ENCODE assay signal across 17 cellular contexts in genomic region chr11:61980783-61981541, GRCh38. TPM values are rescaled to one million over a fixed set of nuclear protein-coding genes. Genes with fewer than 3 reads are reported as not detected.
DNase-seq lines count a peak whose midpoint lies in the region; TF ChIP-seq lines count a peak whose summit lies in the region.
"Had no signal": no experiment of that assay in that cellular context is flagged by ENCODE, and none has a peak within 500 bp of the region (broad histone marks: within the 10 kb centered on the region; RNA-seq: fewer than 3 reads in every experiment).

No MANE protein-coding gene starts in this region.

- H3K27ac ChIP-seq in PC-9, result peak overlapping the region; percentile 18; the same call in 1 of the 2 replicates
- H3K27ac ChIP-seq: testis, VCaP had no signal

- peaks cover 36% of the 10 kb centered on the region for H3F3A ChIP-seq in PC-9 (ENCODE audit: insufficient read depth, low read depth)

- intact Hi-C loops in PC-9 (cut with micrococcal nuclease; ENCODE audit: unreplicated experiment), result no loop called here

- no peaks in the 10 kb centered on the region for H3K36me3 ChIP-seq in PC-9 (ENCODE audit: low read depth)

- H3K4me1 ChIP-seq in PC-9 (replicated peaks; ENCODE audit: insufficient read depth), result peaks cover 64% of the 10 kb centered on the region

- peaks cover 5% of the 10 kb centered on the region for H3K9me3 Mint-ChIP-seq in nephron progenitor cell

- DNase-seq in EH (ENCODE audit: low read depth), result peak; percentile 64
- DNase-seq in PC-9, result peak in 1 of 2 experiments; percentile 64
- DNase-seq in epithelial cell of esophagus (ENCODE audit: low read depth), result peak; percentile 84
- no peak for DNase-seq in nephron progenitor cell
- no peak for DNase-seq in stimulated activated naive CD4-positive, alpha-beta T cell (lab: John Stamatoyannopoulos, UW)
- no peak for DNase-seq in middle frontal gyrus (ENCODE audit: extremely low spot score, low spot score)
- no peak for DNase-seq in NCI-H524 treated with DMSO at 0.1 percent for 48 hours (lab: John Stamatoyannopoulos, UW)
- DNase-seq in NOMO-1 (lab: John Stamatoyannopoulos, UW; ENCODE audit: unreplicated experiment in 2 of 2), result no peak
- DNase-seq: activated naive CD4-positive, alpha-beta T cell; AML-193; effector CD4-positive, alpha-beta T cell; naive thymus-derived CD8-positive, alpha-beta T cell; NCI-H146; NCI-H446; testis had no signal

- H4K20me1 ChIP-seq in PC-9 (ENCODE audit: insufficient read depth), result no peaks in the 10 kb centered on the region

- POLR2A ChIA-PET in PC-9 (lab: Charles Lee; ENCODE audit: unreplicated experiment), result interaction anchor here (0.6 kb wide), 1 partner anchor 16 kb away, joined by 7 read pairs; no protein-coding TSS in a partner anchor

- peaks cover 5% of the 10 kb centered on the region; the same call in 1 of the 2 replicates for H3K9me3 ChIP-seq in PC-9 (ENCODE audit: insufficient read depth, low read depth)
- H3K9me3 ChIP-seq: testis had no signal

- no peak overlapping the region for H2AFZ ChIP-seq in PC-9

- no peaks in the 10 kb centered on the region for H3K36me3 Mint-ChIP-seq in nephron progenitor cell (ENCODE audit: low read depth)

- H3K27me3 ChIP-seq in PC-9 (ENCODE audit: insufficient read depth, low read depth), result no peaks in the 10 kb centered on the region
- H3K27me3 ChIP-seq: testis had no signal

- no peaks in the 10 kb centered on the region for H3K9me2 ChIP-seq in PC-9 (ENCODE audit: insufficient read depth)

- no peak overlapping the region for H3K4me3 ChIP-seq in PC-9
- H3K4me3 ChIP-seq in epithelial cell of esophagus (ENCODE audit: low read length), result no peak overlapping the region
- H3K4me3 ChIP-seq: testis had no signal

- H3K27ac Mint-ChIP-seq in nephron progenitor cell, result peak overlapping the region; percentile 58

- TF ChIP-seq CTCF in PC-9 (conservative IDR thresholded peaks at IDR 0.05) (no peak), epithelial cell of esophagus (IDR thresholded peaks at IDR 0.05; ENCODE audit: insufficient read depth, low read depth, low read length, missing control alignments) (no peak), nephron progenitor cell (IDR thresholded peaks at IDR 0.05) (no peak)

- no peak overlapping the region for H3K4me3 Mint-ChIP-seq in nephron progenitor cell
- H3K4me3 Mint-ChIP-seq: naive thymus-derived CD8-positive, alpha-beta T cell had no signal

- H3K79me2 ChIP-seq in PC-9 (ENCODE audit: low read depth), result 0 out of 2 replicates have a peak, but pooled peaks cover 7% of the 10 kb centered on the region

- H3K27me3 Mint-ChIP-seq in nephron progenitor cell (ENCODE audit: low read depth, poor library complexity), result peaks cover 5% of the 10 kb centered on the region

- CTCF ChIA-PET in PC-9 (lab: Charles Lee), result no interaction called here

- no peak overlapping the region for H3K4me2 ChIP-seq in PC-9

- peaks cover 22% of the 10 kb centered on the region for H3K4me1 Mint-ChIP-seq in nephron progenitor cell

- BruUV-seq in PC-9 (replicated peaks; lab: Mats Ljungman, UMichigan), result no TSS peak

RNA-seq across cellular contexts. Expression of gene FTH1, which starts 13.5 kb away (rescaled TPM):
- 6,804 and 8,986 TPM in 2 replicates for total RNA-seq in PC-9 (2021)

RNA-seq across cellular contexts. Expression of gene BEST1, which starts 30.8 kb away (rescaled TPM):
- total RNA-seq in PC-9 (2021), result 0.81 and 1.2 TPM in 2 replicates
- total RNA-seq: activated CD8-positive, alpha-beta memory T cell treated with anti-CD3 and anti-CD28 coated beads for 36 hours had no signal

Comparison
In these comparisons a context has a peak if more than half of its experiments do, and no peak if none do; other contexts are left out.
1. DNase-seq: peak in EH (single experiment) and epithelial cell of esophagus (single experiment); none in nephron progenitor cell (single experiment), stimulated activated naive CD4-positive, alpha-beta T cell (0 of 6), middle frontal gyrus (single experiment), NCI-H524 treated with DMSO at 0.1 percent for 48 hours (single experiment) and NOMO-1 (0 of 2).